22 cellular contexts compared by ENCODE assay signal in the genomic region with DNA sequence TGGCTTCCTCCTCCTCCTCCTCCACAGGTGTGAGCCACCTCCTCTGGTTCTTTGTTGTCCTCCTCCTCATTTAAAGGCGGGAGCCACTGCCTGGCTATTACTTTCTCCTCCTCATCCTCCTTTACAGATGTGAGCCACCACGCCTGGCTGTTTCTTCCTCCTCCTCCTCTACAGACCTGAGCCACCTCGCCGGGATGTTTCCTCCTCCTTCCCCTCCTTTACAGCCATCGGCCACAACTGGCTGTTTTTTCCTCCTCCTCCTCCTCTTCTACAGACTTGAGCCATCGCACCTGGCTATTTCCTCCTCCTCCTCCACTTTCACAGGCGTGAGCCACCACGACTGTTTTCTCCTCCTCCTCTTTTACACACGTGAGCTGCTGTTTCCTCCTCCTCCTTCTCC. TPM values are rescaled to one million over a fixed set of nuclear protein-coding genes. Genes with fewer than 3 reads are reported as not detected.
A peak's percentile ranks its signal among the peaks of the same experiment; 100 is the strongest.
DNase-seq lines count a peak whose midpoint lies in the region; ATAC-seq and TF ChIP-seq lines count a peak whose summit lies in the region.
"Had no signal": no experiment of that assay in that cellular context is flagged by ENCODE, and none has a peak within 500 bp of the region (broad histone marks: within the 10 kb centered on the region; RNA-seq: fewer than 3 reads in every experiment).

No MANE protein-coding gene starts in this region.

- TF ChIP-seq CTCF in PC-9 (conservative IDR thresholded peaks at IDR 0.05) = no peak
- no peak for TF ChIP-seq CTCF in foreskin keratinocyte (conservative IDR thresholded peaks at IDR 0.05)

- intact Hi-C loops in PC-9 (cut with micrococcal nuclease; ENCODE audit: unreplicated experiment) = no loop called here
- intact Hi-C loops in posterior vena cava (cut with DNase I) = no loop called here

- H3K79me2 ChIP-seq in PC-9 (ENCODE audit: low read depth) = no peaks in the 10 kb centered on the region

- no peak for ATAC-seq in GM18861 (IDR thresholded peaks at IDR 0.05; ENCODE audit: unreplicated experiment)
- ATAC-seq in foreskin keratinocyte = no peak

- POLR2A ChIA-PET in PC-9 (lab: Charles Lee; ENCODE audit: unreplicated experiment) = no interaction called here

- H3K36me3 ChIP-seq in PC-9 (ENCODE audit: low read depth) (no peaks in the 10 kb centered on the region), subcutaneous abdominal adipose tissue (ENCODE audit: control insufficient read depth in 5 of 5, insufficient read depth in 5 of 5, low read length in 5 of 5) (no peaks in the 10 kb centered on the region)

- no peaks in the 10 kb centered on the region for H3F3A ChIP-seq in PC-9 (ENCODE audit: insufficient read depth, low read depth)

- no peaks in the 10 kb centered on the region for H4K20me1 ChIP-seq in PC-9 (ENCODE audit: insufficient read depth)

- H3K27ac ChIP-seq in PC-9 = no peak overlapping the region
- no peak overlapping the region for H3K27ac ChIP-seq in subcutaneous abdominal adipose tissue (ENCODE audit: low read depth, low read length)
- no peak overlapping the region for H3K27ac ChIP-seq in foreskin keratinocyte
- H3K27ac ChIP-seq: GM23248 had no signal

- H3K9ac ChIP-seq in subcutaneous abdominal adipose tissue (ENCODE audit: low read length in 5 of 5) = no peak overlapping the region
- H3K9ac ChIP-seq: GM23248 had no signal

- CTCF ChIA-PET in PC-9 (lab: Charles Lee) = no interaction called here

- no peaks in the 10 kb centered on the region for H3K27me3 ChIP-seq in PC-9 (ENCODE audit: insufficient read depth, low read depth)
- H3K27me3 ChIP-seq in subcutaneous abdominal adipose tissue (ENCODE audit: control insufficient read depth in 5 of 5, insufficient read depth in 4 of 5, low read length in 5 of 5) = no peaks in the 10 kb centered on the region
- no peaks in the 10 kb centered on the region for H3K27me3 ChIP-seq in foreskin keratinocyte

- BruUV-seq in PC-9 (replicated peaks; lab: Mats Ljungman, UMichigan) = no TSS peak

- H2AFZ ChIP-seq in PC-9 = 0 out of 2 replicates have a peak overlapping the region, but pooled peaks have one; percentile 52
- H2AFZ ChIP-seq: GM23248 had no signal

- no peaks in the 10 kb centered on the region for H3K9me2 ChIP-seq in PC-9 (ENCODE audit: insufficient read depth)

- H3K9me3 ChIP-seq in PC-9 (ENCODE audit: insufficient read depth, low read depth) = no peaks in the 10 kb centered on the region
- H3K9me3 ChIP-seq in subcutaneous abdominal adipose tissue (ENCODE audit: control insufficient read depth in 5 of 5, low read length in 5 of 5) = peaks cover 0 to 72% (median 50%) of the 10 kb centered on the region in 5 donors

- no peak overlapping the region for H3K4me2 ChIP-seq in PC-9

- H3K4me1 ChIP-seq in PC-9 (replicated peaks; ENCODE audit: insufficient read depth) = no peaks in the 10 kb centered on the region
- no peaks in the 10 kb centered on the region for H3K4me1 ChIP-seq in subcutaneous abdominal adipose tissue (ENCODE audit: control insufficient read depth in 5 of 5, insufficient read depth in 5 of 5, low read length in 5 of 5)
- no peaks in the 10 kb centered on the region for H3K4me1 ChIP-seq in foreskin keratinocyte

- no peak for DNase-seq in PC-9
- peak; percentile 62 for DNase-seq in posterior vena cava (ENCODE audit: low spot score)
- DNase-seq in foreskin keratinocyte = no peak
- DNase-seq in MV-4-11 (lab: John Stamatoyannopoulos, UW) = no peak
- DNase-seq: C1 segment of cervical spinal cord; Calu3; CD4-positive, alpha-beta memory T cell; COR-L47; DMS53; DMS79 treated with DMSO at 0.1 percent for 48 hours; GF-D8; GM23248; H7; HCEC 1CT had no signal

- no peak overlapping the region for H3K4me3 ChIP-seq in PC-9
- H3K4me3 ChIP-seq in subcutaneous abdominal adipose tissue (ENCODE audit: low read depth in 1 of 5, low read length in 5 of 5) = peak overlapping the region in 3 of 5 donors; percentile 11 to 51 (median 18)
- H3K4me3 ChIP-seq: GM23248 had no signal

RNA-seq across cellular contexts. Expression of gene ZNF479, which starts 49.0 kb away (rescaled TPM):
- total RNA-seq in PC-9 (2021) (not detected in 2 replicates), posterior vena cava (not detected), foreskin keratinocyte (not detected in 2 replicates)
- polyA plus RNA-seq in foreskin keratinocyte = not detected in 2 replicates
- total RNA-seq: A172; A673; Calu3; CD4-positive, alpha-beta memory T cell; Daoy; G401; GM23248; H1; H7 had no signal
- polyA plus RNA-seq: BJ; CD4-positive, alpha-beta memory T cell; GM23248; H1 had no signal
